21 cellular contexts compared by ENCODE assay signal in the genomic region with DNA sequence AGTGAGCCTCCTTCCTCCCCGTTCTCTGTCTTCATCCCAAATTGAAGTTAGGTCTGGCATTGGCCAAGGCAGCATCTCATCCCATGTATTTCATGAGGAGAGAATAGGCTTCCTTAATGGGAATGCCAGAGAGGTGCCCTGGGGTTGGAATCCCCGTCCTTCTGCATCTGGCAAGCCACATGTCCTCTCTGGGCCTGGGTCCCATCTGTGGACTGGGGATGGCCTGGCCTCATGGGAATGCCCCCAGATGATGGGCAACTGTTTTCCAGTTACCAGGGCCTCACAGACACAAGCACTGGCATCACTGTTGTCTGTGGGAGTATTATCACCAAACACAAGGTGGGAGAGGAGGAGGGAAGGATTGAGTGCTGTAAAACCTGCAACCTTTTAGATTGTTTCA.
"Had no signal": no experiment of that assay in that cellular context is flagged by ENCODE, and none has a peak within 500 bp of the region (broad histone marks: within the 10 kb centered on the region; RNA-seq: fewer than 3 reads in every experiment).

No MANE protein-coding gene starts in this region.

- H3K36me3 Mint-ChIP-seq: activated CD4-positive, alpha-beta memory T cell treated with anti-CD3 and anti-CD28 coated beads for 36 hours; activated naive CD8-positive, alpha-beta T cell treated with anti-CD3 and anti-CD28 coated beads, Interleukin-2, amount 10 ng/mL, durations not matched to agents 7 days and 5 days had no signal

- H3K36me3 ChIP-seq: adrenal gland, breast epithelium, SJSA1 had no signal

- H3K27me3 Mint-ChIP-seq: activated B cell treated with CpG ODN at 0.5 μM for 24 hours; activated CD4-positive, alpha-beta T cell treated with anti-CD3 and anti-CD28 coated beads, Interleukin-2, amount 10 ng/mL, durations not matched to agents 7 days and 5 days; activated naive CD8-positive, alpha-beta T cell treated with anti-CD3 and anti-CD28 coated beads, Interleukin-2, amount 10 ng/mL, durations not matched to agents 7 days and 5 days had no signal

- DNase-seq: activated B cell treated with CpG ODN at 0.5 μM for 24 hours; activated CD4-positive, alpha-beta memory T cell treated with anti-CD3 and anti-CD28 coated beads for 36 hours; activated CD4-positive, alpha-beta T cell treated with anti-CD3 and anti-CD28 coated beads, Interleukin-2, amount 10 ng/mL, durations not matched to agents 7 days and 5 days; activated CD8-positive, alpha-beta memory T cell treated with anti-CD3 and anti-CD28 coated beads for 24 hours; activated naive CD4-positive, alpha-beta T cell treated with anti-CD3 and anti-CD28 coated beads, Interleukin-2, amount 50 U/mL, for 16 hours; activated naive CD8-positive, alpha-beta T cell treated with anti-CD3 and anti-CD28 coated beads, Interleukin-2, amount 10 ng/mL, durations not matched to agents 7 days and 5 days; activated T-cell treated with anti-CD3 and anti-CD28 coated beads, Interleukin-2, amount 50 U/mL, for 72 hours; adrenal gland; anterior cingulate cortex; caudate nucleus; KG1; NCI-H1048; NCI-H146; NCI-H187 treated with DMSO at 0.1 percent for 48 hours; NCI-H2081 treated with DMSO at 0.1 percent for 48 hours; NCI-H446; NCI-H524; SHP77; T1000 had no signal

- ATAC-seq: activated T-cell treated with anti-CD3 and anti-CD28 coated beads, Interleukin-2, amount 50 U/mL, for 72 hours had no signal

- H3K9me3 Mint-ChIP-seq: activated B cell treated with CpG ODN at 0.5 μM for 24 hours; activated CD4-positive, alpha-beta memory T cell treated with anti-CD3 and anti-CD28 coated beads for 36 hours; activated CD4-positive, alpha-beta T cell treated with anti-CD3 and anti-CD28 coated beads, Interleukin-2, amount 10 ng/mL, durations not matched to agents 7 days and 5 days; activated naive CD8-positive, alpha-beta T cell treated with anti-CD3 and anti-CD28 coated beads, Interleukin-2, amount 10 ng/mL, durations not matched to agents 7 days and 5 days; activated T-cell treated with anti-CD3 and anti-CD28 coated beads, Interleukin-2, amount 50 U/mL, for 72 hours had no signal

- H3K27me3 ChIP-seq: adrenal gland, breast epithelium had no signal

- H3K4me3 ChIP-seq: adrenal gland, breast epithelium, SJSA1 had no signal

- H3K27ac ChIP-seq: adrenal gland, breast epithelium, SJSA1 had no signal

- H3K27ac Mint-ChIP-seq: activated B cell treated with CpG ODN at 0.5 μM for 24 hours; activated CD4-positive, alpha-beta memory T cell treated with anti-CD3 and anti-CD28 coated beads for 36 hours; activated CD4-positive, alpha-beta T cell treated with anti-CD3 and anti-CD28 coated beads, Interleukin-2, amount 10 ng/mL, durations not matched to agents 7 days and 5 days; activated naive CD8-positive, alpha-beta T cell treated with anti-CD3 and anti-CD28 coated beads, Interleukin-2, amount 10 ng/mL, durations not matched to agents 7 days and 5 days; activated T-cell treated with anti-CD3 and anti-CD28 coated beads, Interleukin-2, amount 50 U/mL, for 72 hours had no signal

- H3K4me3 Mint-ChIP-seq: activated B cell treated with CpG ODN at 0.5 μM for 24 hours; activated CD4-positive, alpha-beta memory T cell treated with anti-CD3 and anti-CD28 coated beads for 36 hours; activated CD4-positive, alpha-beta T cell treated with anti-CD3 and anti-CD28 coated beads, Interleukin-2, amount 10 ng/mL, durations not matched to agents 7 days and 5 days; activated naive CD8-positive, alpha-beta T cell treated with anti-CD3 and anti-CD28 coated beads, Interleukin-2, amount 10 ng/mL, durations not matched to agents 7 days and 5 days; activated T-cell treated with anti-CD3 and anti-CD28 coated beads, Interleukin-2, amount 50 U/mL, for 72 hours had no signal

- H3K4me1 Mint-ChIP-seq: activated B cell treated with CpG ODN at 0.5 μM for 24 hours; activated CD4-positive, alpha-beta T cell treated with anti-CD3 and anti-CD28 coated beads, Interleukin-2, amount 10 ng/mL, durations not matched to agents 7 days and 5 days; activated naive CD8-positive, alpha-beta T cell treated with anti-CD3 and anti-CD28 coated beads, Interleukin-2, amount 10 ng/mL, durations not matched to agents 7 days and 5 days had no signal

- H3K9me3 ChIP-seq: adrenal gland, breast epithelium, SJSA1 had no signal

- H3K4me1 ChIP-seq: SJSA1 had no signal
